10 cellular contexts compared by ENCODE assay signal in the genomic region with DNA sequence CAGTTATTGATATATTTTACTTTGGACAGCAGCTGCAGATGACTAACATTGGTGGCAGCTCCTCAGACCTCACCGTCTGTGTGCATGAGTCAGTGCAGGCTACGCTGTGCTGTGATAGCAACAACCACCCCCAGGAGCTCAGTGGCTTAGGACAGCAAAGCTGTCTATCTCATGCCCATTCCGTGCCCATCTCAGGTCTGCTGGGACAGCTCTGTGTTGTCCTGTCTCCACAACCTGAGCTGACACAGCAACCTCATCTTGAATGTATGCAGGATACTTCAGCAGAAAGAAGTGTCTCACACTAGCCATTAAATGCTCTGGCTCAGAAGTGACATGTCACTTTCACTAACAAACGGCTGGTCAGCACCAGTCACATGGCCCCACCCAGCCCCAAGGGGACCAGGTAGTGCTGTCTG. TPM values are rescaled to one million over a fixed set of nuclear protein-coding genes. Genes with fewer than 3 reads are reported as not detected.
A peak's percentile ranks its signal among the peaks of the same experiment; 100 is the strongest.
DNase-seq lines count a peak whose midpoint lies in the region; ATAC-seq and TF ChIP-seq lines count a peak whose summit lies in the region.
"Had no signal": no experiment of that assay in that cellular context is flagged by ENCODE, and none has a peak within 500 bp of the region (broad histone marks: within the 10 kb centered on the region; RNA-seq: fewer than 3 reads in every experiment).

No MANE protein-coding gene starts in this region.

- peak overlapping the region; percentile 61; the same call in 1 of the 3 replicates for H2BK15ac ChIP-seq in IMR-90 (ENCODE audit: low read depth, low read length)

- peak overlapping the region; percentile 75 for H2BK120ac ChIP-seq in IMR-90 (ENCODE audit: low read depth, low read length)

- in situ Hi-C loops in IMR-90 (cut with MboI; ENCODE audit: low sequenced_read_pairs) = no loop called here

- peak overlapping the region; percentile 76 for H3K4ac ChIP-seq in IMR-90 (ENCODE audit: low read depth, low read length)

- dilution Hi-C loops in IMR-90 (cut with HindIII; ENCODE audit: low sequenced_read_pairs, unreplicated experiment) = no loop called here

- no peak overlapping the region for H3K56ac ChIP-seq in IMR-90 (ENCODE audit: extremely low read depth, insufficient read depth, low read length)

- H3K36me3 ChIP-seq in IMR-90 (ENCODE audit: control insufficient read depth, insufficient read depth, low read length) = no peaks in the 10 kb centered on the region
- no peaks in the 10 kb centered on the region for H3K36me3 ChIP-seq in left lung

- H2BK5ac ChIP-seq in IMR-90 (ENCODE audit: low read depth, low read length, poor library complexity, severe bottlenecking) = peak overlapping the region; percentile 27

- H3K4me1 ChIP-seq in IMR-90 (ENCODE audit: control insufficient read depth, insufficient read depth, low read length) = peaks cover 8% of the 10 kb centered on the region
- H3K4me1 ChIP-seq in left lung = peaks cover 0 to 11% of the 10 kb centered on the region in 2 donors

- H2AK9ac ChIP-seq in IMR-90 (replicated peaks; ENCODE audit: low read depth, low read length, poor library complexity) = peak overlapping the region; percentile 2

- peak; percentile 99 for ATAC-seq in IMR-90 (ENCODE audit: low read depth)
- ATAC-seq in left lung = peak; percentile 56
- no peak for ATAC-seq in HG03025 (IDR thresholded peaks at IDR 0.05; ENCODE audit: low FRiP score, unreplicated experiment)
- no peak for ATAC-seq in HG03354 (IDR thresholded peaks at IDR 0.05; ENCODE audit: poor library complexity, severe bottlenecking, unreplicated experiment)
- no peak for ATAC-seq in GM18873 (IDR thresholded peaks at IDR 0.05; ENCODE audit: low FRiP score, unreplicated experiment)

- H3K9me3 ChIP-seq in IMR-90 (ENCODE audit: control insufficient read depth, insufficient read depth, low read length) = no peaks in the 10 kb centered on the region
- no peaks in the 10 kb centered on the region for H3K9me3 ChIP-seq in left lung

- no peak overlapping the region for H4K5ac ChIP-seq in IMR-90 (ENCODE audit: low read depth, low read length)

- intact Hi-C loops in IMR-90 (cut with micrococcal nuclease) (no loop called here), left lung (cut with DNase I) (no loop called here)

- H3K4me3 ChIP-seq in AG10803 (ENCODE audit: low read length) (peak overlapping the region; percentile 0; the same call in 1 of the 2 replicates), IMR-90 (ENCODE audit: insufficient read depth, low read depth, low read length) (no peak overlapping the region), left lung (no peak overlapping the region)

- POLR2A ChIA-PET in IMR-90 (lab: Charles Lee; ENCODE audit: unreplicated experiment) = no interaction called here

- peak overlapping the region; percentile 58; the same call in 1 of the 2 replicates for H3K14ac ChIP-seq in IMR-90 (replicated peaks; ENCODE audit: low read depth, low read length)

- H3K79me1 ChIP-seq in IMR-90 (ENCODE audit: low read depth in 1 of 2, low read length in 2 of 2) = no peaks in the 10 kb centered on the region

- TF ChIP-seq CTCF in AG10803 (conservative IDR thresholded peaks at IDR 0.05; ENCODE audit: low read length) (no peak), IMR-90 (conservative IDR thresholded peaks at IDR 0.05; ENCODE audit: low read depth, low read length) (no peak), left lung (IDR thresholded peaks at IDR 0.05) (no peak)

- peak overlapping the region; percentile 25; the same call in 1 of the 2 replicates for H2AK5ac ChIP-seq in IMR-90 (ENCODE audit: low read depth, low read length)

- peak overlapping the region; percentile 85 for H3K4me2 ChIP-seq in IMR-90 (ENCODE audit: low read depth, low read length)

- H3K9ac ChIP-seq in IMR-90 (ENCODE audit: low read depth, low read length) = no peak overlapping the region

- peak overlapping the region; percentile 87 for H2BK20ac ChIP-seq in IMR-90 (ENCODE audit: low read depth, low read length)

- H3K27me3 ChIP-seq in IMR-90 (ENCODE audit: control insufficient read depth, insufficient read depth, low read length) (0 out of 2 replicates have a peak, but pooled peaks cover under 1% of the 10 kb centered on the region), left lung (no peaks in the 10 kb centered on the region)

- peaks cover 4% of the 10 kb centered on the region; the same call in 1 of the 2 replicates for H3K9me1 ChIP-seq in IMR-90 (ENCODE audit: insufficient read depth, low read length)

- peak overlapping the region; percentile 43; the same call in 1 of the 2 replicates for H3K18ac ChIP-seq in IMR-90 (ENCODE audit: low read depth, low read length)

- H4K91ac ChIP-seq in IMR-90 (ENCODE audit: insufficient read depth, low read depth, low read length) = peak overlapping the region; percentile 0; the same call in 1 of the 2 replicates

- peak overlapping the region in 1 of 2 experiments; percentile 0; a peak in 1 of 4 replicates for H4K8ac ChIP-seq in IMR-90 (ENCODE audit: low read depth in 2 of 2, low read length in 2 of 2)

- no peaks in the 10 kb centered on the region for H4K20me1 ChIP-seq in IMR-90 (ENCODE audit: insufficient read depth, low read length)

- WGBS in IMR-90 (ENCODE audit: extremely low coverage in 2 of 2, insufficient read length in 1 of 2), 2 experiments = 10% methylated on average over 2 of the region's 4 CpGs; no CpG with 5 or more reads in 1 of the 2 experiments

- H3K27ac ChIP-seq in IMR-90 (ENCODE audit: insufficient read depth, low read length) (no peak overlapping the region), left lung (no peak overlapping the region)

- CTCF ChIA-PET in IMR-90 (lab: Yijun Ruan, JAX) = no interaction called here

- DNase-seq in AG10803 (ENCODE audit: low read depth) (peak; percentile 86), IMR-90 (peak; percentile 94), astrocyte of the hippocampus (ENCODE audit: low read depth, low spot score) (peak; percentile 88), left lung (no peak)
- DNase-seq in effector CD8-positive, alpha-beta T cell (lab: John Stamatoyannopoulos, UW) = no peak

- BruUV-seq in IMR-90 (replicated peaks; lab: Mats Ljungman, UMichigan) = no TSS peak

- peak; percentile 20; the same call in 1 of the 2 replicates for TF ChIP-seq RAD21 in IMR-90 (IDR thresholded peaks at IDR 0.05; ENCODE audit: low read length)

- no peak for TF ChIP-seq POLR2A in IMR-90 (IDR thresholded peaks at IDR 0.05; ENCODE audit: low read depth, low read length)

- peak overlapping the region; percentile 83 for H2AFZ ChIP-seq in IMR-90 (replicated peaks; ENCODE audit: low read length, poor library complexity)

- H3K23ac ChIP-seq in IMR-90 (ENCODE audit: low read depth, low read length) = no peak overlapping the region

TF ChIP-seq in IMR-90, 13 proteins besides CTCF, POLR2A, EP300 and RAD21:
- TF ChIP-seq FOS (IDR thresholded peaks at IDR 0.05; ENCODE audit: low read depth, low read length) (peak; percentile 98), MAFK (IDR thresholded peaks at IDR 0.05; ENCODE audit: low read depth, low read length) (peak; percentile 8; the same call in 1 of the 2 replicates), CHD1 (IDR thresholded peaks at IDR 0.05; ENCODE audit: low read depth, low read length) (no peak), MAZ (IDR thresholded peaks at IDR 0.05; ENCODE audit: borderline replicate concordance, low read depth, low read length) (peak; percentile 19; the same call in 1 of the 2 replicates), SMC3 (IDR thresholded peaks at IDR 0.05; ENCODE audit: low read depth, low read length) (0 out of 2 replicates have a peak, but pooled peaks have one; percentile 4), RFX5 (IDR thresholded peaks at IDR 0.05; ENCODE audit: low read depth, low read length) (no peak), CEBPB (IDR thresholded peaks at IDR 0.05; ENCODE audit: low read depth, low read length) (no peak), MXI1 (IDR thresholded peaks at IDR 0.05; ENCODE audit: borderline replicate concordance, low read depth, low read length) (no peak)
- TF ChIP-seq, protein P1, sequence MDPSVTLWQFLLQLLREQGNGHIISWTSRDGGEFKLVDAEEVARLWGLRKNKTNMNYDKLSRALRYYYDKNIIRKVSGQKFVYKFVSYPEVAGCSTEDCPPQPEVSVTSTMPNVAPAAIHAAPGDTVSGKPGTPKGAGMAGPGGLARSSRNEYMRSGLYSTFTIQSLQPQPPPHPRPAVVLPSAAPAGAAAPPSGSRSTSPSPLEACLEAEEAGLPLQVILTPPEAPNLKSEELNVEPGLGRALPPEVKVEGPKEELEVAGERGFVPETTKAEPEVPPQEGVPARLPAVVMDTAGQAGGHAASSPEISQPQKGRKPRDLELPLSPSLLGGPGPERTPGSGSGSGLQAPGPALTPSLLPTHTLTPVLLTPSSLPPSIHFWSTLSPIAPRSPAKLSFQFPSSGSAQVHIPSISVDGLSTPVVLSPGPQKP (IDR thresholded peaks at IDR 0.05; ENCODE audit: borderline replicate concordance, low read depth, low read length) = no peak
- TF ChIP-seq, protein P2, sequence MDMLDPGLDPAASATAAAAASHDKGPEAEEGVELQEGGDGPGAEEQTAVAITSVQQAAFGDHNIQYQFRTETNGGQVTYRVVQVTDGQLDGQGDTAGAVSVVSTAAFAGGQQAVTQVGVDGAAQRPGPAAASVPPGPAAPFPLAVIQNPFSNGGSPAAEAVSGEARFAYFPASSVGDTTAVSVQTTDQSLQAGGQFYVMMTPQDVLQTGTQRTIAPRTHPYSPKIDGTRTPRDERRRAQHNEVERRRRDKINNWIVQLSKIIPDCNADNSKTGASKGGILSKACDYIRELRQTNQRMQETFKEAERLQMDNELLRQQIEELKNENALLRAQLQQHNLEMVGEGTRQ (IDR thresholded peaks at IDR 0.05; ENCODE audit: low read depth, low read length) = peak; percentile 30; the same call in 1 of the 2 replicates

RNA-seq across cellular contexts. Expression of a gene that starts 47.7 kb away (rescaled TPM):
- not detected in 2 replicates for total RNA-seq in IMR-90 (2012; rRNA removed)
- polyA plus RNA-seq in IMR-90 (2012; rRNA removed) = not detected in 2 replicates
- not detected in 2 replicates for polyA plus RNA-seq in IMR-90 (2012; cell fraction: cytosol; rRNA removed)
- not detected in 2 replicates for polyA plus RNA-seq in IMR-90 (2012; cell fraction: nucleus; rRNA removed; ENCODE audit: low replicate concordance)
- not detected for total RNA-seq in left lung
- polyA plus RNA-seq: esophagus, neural cell had no signal

Comparison
In these comparisons a context has a peak if more than half of its experiments do, and no peak if none do; other contexts are left out.
1. DNase-seq: peak in AG10803 (single experiment), IMR-90 (single experiment) and astrocyte of the hippocampus (single experiment); none in left lung (0 of 2) and effector CD8-positive, alpha-beta T cell (single experiment).
2. ATAC-seq: peak in IMR-90 (single experiment) and left lung (single experiment); none in HG03025 (single experiment), HG03354 (single experiment) and GM18873 (single experiment).